24 cellular contexts compared by ENCODE assay signal in the genomic region with DNA sequence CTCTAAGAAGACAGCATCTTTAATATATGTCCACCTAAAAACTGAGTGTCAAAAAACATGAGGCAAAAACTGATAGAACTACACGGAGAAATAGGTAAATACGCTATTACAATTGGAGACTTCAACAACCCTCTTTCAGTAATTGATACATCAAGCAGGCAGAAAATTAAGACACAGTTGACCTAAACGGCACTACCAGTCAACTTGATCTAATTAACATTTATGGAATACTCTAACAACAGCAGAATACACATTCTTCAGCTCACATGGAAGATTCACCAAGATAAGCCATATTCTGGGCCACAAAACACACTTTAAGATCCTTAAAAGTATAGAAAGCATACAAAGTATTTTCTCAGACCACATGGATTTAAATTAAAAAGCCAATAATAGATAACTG.
DNase-seq lines count a peak whose midpoint lies in the region; ATAC-seq and TF ChIP-seq lines count a peak whose summit lies in the region.
"Had no signal": no experiment of that assay in that cellular context is flagged by ENCODE, and none has a peak within 500 bp of the region (broad histone marks: within the 10 kb centered on the region; RNA-seq: fewer than 3 reads in every experiment).

No MANE protein-coding gene starts in this region.

- DNase-seq in activated T-cell treated with anti-CD3 and anti-CD28 coated beads, Interleukin-2, amount 50 U/mL, for 72 hours, result no peak
- no peak for DNase-seq in activated T-cell treated with anti-CD3 and anti-CD28 coated beads, Interleukin-2, amount 50 U/mL, for 1 hour
- DNase-seq in Calu3 (no peak), GM10248 (ENCODE audit: extremely low spot score) (no peak), thyroid gland (no peak)
- DNase-seq in activated naive CD8-positive, alpha-beta T cell treated with anti-CD3 and anti-CD28 coated beads for 36 hours, result no peak
- DNase-seq in natural killer cell treated with Interleukin-12 subunit alpha and Interleukin-12 subunit beta and Interleukin-15 and Interleukin-18, amount 100 ng/mL, for 72 hours (ENCODE audit: low spot score), result no peak
- DNase-seq: ACHN; amniotic stem cell; DMS79 treated with DMSO at 0.1 percent for 48 hours; foreskin fibroblast; HCEC 1CT; hypothalamus; islet precursor cell; Kasumi-1; NCI-H1048; NCI-H2029; occipital lobe; stimulated activated CD4-positive, alpha-beta T cell treated with anti-CD3 and anti-CD28 coated beads, Interleukin-12 subunit alpha, Interleukin-12 subunit beta, amount 100 ng/mL, for 4 hours had no signal

- no peak overlapping the region for H3K4me3 ChIP-seq in thyroid gland (replicated peaks in 1 of 3)
- H3K4me3 ChIP-seq: lung, suprapubic skin had no signal

- H3K4me1 ChIP-seq in thyroid gland, result peaks cover 0 to 8% of the 10 kb centered on the region in 2 donors

- CTCF ChIA-PET in Calu3 (lab: Charles Lee) (no interaction called here), GM10248 (lab: Yijun Ruan, JAX) (no interaction called here)

- no peaks in the 10 kb centered on the region for H3K36me3 ChIP-seq in thyroid gland

- TF ChIP-seq POLR2A in thyroid gland (IDR thresholded peaks at IDR 0.05), result no peak

- TSS peak; percentile 21 for BruUV-seq in Calu3 (replicated peaks; lab: Mats Ljungman, UMichigan)

- TF ChIP-seq CTCF in Calu3 (IDR thresholded peaks at IDR 0.05; ENCODE audit: unreplicated experiment) (no peak), GM10248 (IDR thresholded peaks at IDR 0.05; ENCODE audit: control extremely low read depth, extremely low read depth, low read depth, missing control alignments) (no peak), thyroid gland (IDR thresholded peaks at IDR 0.05) (no peak)

- peak overlapping the region in 1 of 2 donors; percentile 42 for H3K4me3 Mint-ChIP-seq in activated T-cell treated with anti-CD3 and anti-CD28 coated beads, Interleukin-2, amount 50 U/mL, for 72 hours
- H3K4me3 Mint-ChIP-seq in Calu3 (ENCODE audit: low read depth, unreplicated experiment), result no peak overlapping the region
- no peak overlapping the region for H3K4me3 Mint-ChIP-seq in activated naive CD8-positive, alpha-beta T cell treated with anti-CD3 and anti-CD28 coated beads for 36 hours
- H3K4me3 Mint-ChIP-seq in natural killer cell treated with Interleukin-12 subunit alpha and Interleukin-12 subunit beta and Interleukin-15 and Interleukin-18, amount 100 ng/mL, for 72 hours, result peak overlapping the region; percentile 79
- H3K4me3 Mint-ChIP-seq: WTC11 had no signal

- peak overlapping the region; percentile 94 for H3K27ac Mint-ChIP-seq in activated T-cell treated with anti-CD3 and anti-CD28 coated beads, Interleukin-2, amount 50 U/mL, for 72 hours
- peak overlapping the region; percentile 87 for H3K27ac Mint-ChIP-seq in Calu3 (ENCODE audit: unreplicated experiment)
- peak overlapping the region; percentile 87 for H3K27ac Mint-ChIP-seq in activated naive CD8-positive, alpha-beta T cell treated with anti-CD3 and anti-CD28 coated beads for 36 hours
- peak overlapping the region; percentile 96 to 97 for H3K27ac Mint-ChIP-seq in natural killer cell treated with Interleukin-12 subunit alpha and Interleukin-12 subunit beta and Interleukin-15 and Interleukin-18, amount 100 ng/mL, for 72 hours
- H3K27ac Mint-ChIP-seq: WTC11 had no signal

- intact Hi-C loops in Calu3 (cut with micrococcal nuclease; ENCODE audit: unreplicated experiment) (loop anchor here (5.0 to 10.0 kb wide), 2 partner anchors 62 to 76 kb away; no protein-coding TSS in a partner anchor), thyroid gland (cut with DNase I) (no loop called here)

- H3K27ac ChIP-seq in thyroid gland, result no peak overlapping the region

- H3K9me3 Mint-ChIP-seq in activated T-cell treated with anti-CD3 and anti-CD28 coated beads, Interleukin-2, amount 50 U/mL, for 72 hours, result peaks cover 2% of the 10 kb centered on the region in 2 donors
- H3K9me3 Mint-ChIP-seq in Calu3 (ENCODE audit: low read depth, unreplicated experiment), result peaks cover 4% of the 10 kb centered on the region
- peaks cover 15% of the 10 kb centered on the region for H3K9me3 Mint-ChIP-seq in activated naive CD8-positive, alpha-beta T cell treated with anti-CD3 and anti-CD28 coated beads for 36 hours
- peaks cover 4% of the 10 kb centered on the region for H3K9me3 Mint-ChIP-seq in natural killer cell treated with Interleukin-12 subunit alpha and Interleukin-12 subunit beta and Interleukin-15 and Interleukin-18, amount 100 ng/mL, for 72 hours

- POLR2A ChIA-PET in GM10248 (lab: Yijun Ruan, JAX), result no interaction called here

- peaks cover 90% of the 10 kb centered on the region for H3K4me1 Mint-ChIP-seq in activated T-cell treated with anti-CD3 and anti-CD28 coated beads, Interleukin-2, amount 50 U/mL, for 72 hours (ENCODE audit: low read depth)
- peaks cover 70% of the 10 kb centered on the region for H3K4me1 Mint-ChIP-seq in Calu3 (ENCODE audit: low read depth, unreplicated experiment)
- H3K4me1 Mint-ChIP-seq in activated naive CD8-positive, alpha-beta T cell treated with anti-CD3 and anti-CD28 coated beads for 36 hours, result peaks cover 71% of the 10 kb centered on the region
- peaks cover 86 to 93% of the 10 kb centered on the region in 2 donors for H3K4me1 Mint-ChIP-seq in natural killer cell treated with Interleukin-12 subunit alpha and Interleukin-12 subunit beta and Interleukin-15 and Interleukin-18, amount 100 ng/mL, for 72 hours (ENCODE audit: low read depth in 2 of 2)

- 92 to 98% methylated on average over 3 of the region's 3 CpGs for WGBS in thyroid gland, 2 donors

- no peaks in the 10 kb centered on the region for H3K27me3 ChIP-seq in thyroid gland
- H3K27me3 ChIP-seq: suprapubic skin had no signal

- H3K9me3 ChIP-seq in thyroid gland, result no peaks in the 10 kb centered on the region
- H3K9me3 ChIP-seq: suprapubic skin had no signal

- no peaks in the 10 kb centered on the region for H3K27me3 Mint-ChIP-seq in activated T-cell treated with anti-CD3 and anti-CD28 coated beads, Interleukin-2, amount 50 U/mL, for 72 hours (ENCODE audit: low read depth)
- H3K27me3 Mint-ChIP-seq in Calu3 (ENCODE audit: unreplicated experiment), result no peaks in the 10 kb centered on the region
- no peaks in the 10 kb centered on the region for H3K27me3 Mint-ChIP-seq in activated naive CD8-positive, alpha-beta T cell treated with anti-CD3 and anti-CD28 coated beads for 36 hours
- H3K27me3 Mint-ChIP-seq in natural killer cell treated with Interleukin-12 subunit alpha and Interleukin-12 subunit beta and Interleukin-15 and Interleukin-18, amount 100 ng/mL, for 72 hours, result no peaks in the 10 kb centered on the region

- peaks cover 12 to 43% of the 10 kb centered on the region in 2 donors for H3K36me3 Mint-ChIP-seq in activated T-cell treated with anti-CD3 and anti-CD28 coated beads, Interleukin-2, amount 50 U/mL, for 72 hours (ENCODE audit: insufficient read depth in 2 of 2)
- H3K36me3 Mint-ChIP-seq in Calu3 (ENCODE audit: insufficient read depth, unreplicated experiment), result peaks cover 71% of the 10 kb centered on the region
- peaks cover 56% of the 10 kb centered on the region for H3K36me3 Mint-ChIP-seq in activated naive CD8-positive, alpha-beta T cell treated with anti-CD3 and anti-CD28 coated beads for 36 hours
- peaks cover 26% of the 10 kb centered on the region for H3K36me3 Mint-ChIP-seq in natural killer cell treated with Interleukin-12 subunit alpha and Interleukin-12 subunit beta and Interleukin-15 and Interleukin-18, amount 100 ng/mL, for 72 hours

- ATAC-seq in activated T-cell treated with anti-CD3 and anti-CD28 coated beads, Interleukin-2, amount 50 U/mL, for 72 hours (replicated peaks in 1 of 2), result no peak
- ATAC-seq in natural killer cell treated with Interleukin-12 subunit alpha and Interleukin-12 subunit beta and Interleukin-15 and Interleukin-18, amount 100 ng/mL, for 72 hours, result no peak
- ATAC-seq in GM18907 (IDR thresholded peaks at IDR 0.05; ENCODE audit: unreplicated experiment), result no peak
- ATAC-seq: Panc1, WTC11 had no signal
